Comparison of ENCODE assay signal across 8 cellular contexts in genomic region chr2:202238234-202239197, GRCh38. TPM values are rescaled to one million over a fixed set of nuclear protein-coding genes. Genes with fewer than 3 reads are reported as not detected.
A peak's percentile ranks its signal among the peaks of the same experiment; 100 is the strongest.
DNase-seq lines count a peak whose midpoint lies in the region; ATAC-seq and TF ChIP-seq lines count a peak whose summit lies in the region.

Gene SUMO1 (minus strand): TSS chr2:202238597. CDS start chr2:202238451, 146 bp downstream.

- H4K91ac ChIP-seq in H9 (ENCODE audit: insufficient read length, low read depth, low read length) = peak within 1 kb of the TSS; percentile 54

- H3K4me3 ChIP-seq in MG63 (peak within 1 kb of the TSS; percentile 80), fibroblast of the aortic adventitia (ENCODE audit: low read depth, low read length) (peak within 1 kb of the TSS; percentile 93)

- H3K14ac ChIP-seq in H9 (ENCODE audit: insufficient read depth, low read length) = peak within 1 kb of the TSS; percentile 97

- H2BK20ac ChIP-seq in H9 (ENCODE audit: low read depth, low read length, poor library complexity, severe bottlenecking) = no peak within 1 kb of the TSS

- no peak within 1 kb of the TSS for H2AK5ac ChIP-seq in H9 (ENCODE audit: insufficient read length, low read length)

- no peaks in the 10 kb centered on the region for H3K27me3 ChIP-seq in H9 (ENCODE audit: insufficient read depth, low read length)
- no peaks in the 10 kb centered on the region for H3K27me3 ChIP-seq in MG63

- H3K27ac Mint-ChIP-seq in H9 = peak within 1 kb of the TSS; percentile 98 to 99 (median 99)
- peak within 1 kb of the TSS; percentile 75 to 98 for H3K27ac Mint-ChIP-seq in natural killer cell treated with Interleukin-12 subunit alpha and Interleukin-12 subunit beta and Interleukin-15 and Interleukin-18, amount 100 ng/mL, for 72 hours

- peaks cover 3 to 9% (median 7%) of the 10 kb centered on the region in 3 experiments; a peak in 5 of 7 replicates for H3K36me3 Mint-ChIP-seq in H9 (ENCODE audit: insufficient read depth in 1 of 3, low read depth in 3 of 3)
- no peaks in the 10 kb centered on the region for H3K36me3 Mint-ChIP-seq in natural killer cell treated with Interleukin-12 subunit alpha and Interleukin-12 subunit beta and Interleukin-15 and Interleukin-18, amount 100 ng/mL, for 72 hours

- peak within 1 kb of the TSS; percentile 33 for H4K5ac ChIP-seq in H9 (ENCODE audit: insufficient read length, low read depth, low read length)

- TF ChIP-seq CTCF in H9 (conservative IDR thresholded peaks at IDR 0.05) = no peak
- no peak for TF ChIP-seq CTCF in fibroblast of the aortic adventitia (IDR thresholded peaks at IDR 0.05; ENCODE audit: insufficient read depth, low read length)

- H3K9ac ChIP-seq in H9 (ENCODE audit: extremely low read depth, insufficient read length, low read length) = peak within 1 kb of the TSS; percentile 99

- WGBS in H9 (ENCODE audit: extremely low coverage, insufficient read length, low lambda C conversion rate) = no CpG with 5 or more reads among the region's 54 CpGs

- peaks cover 6% of the 10 kb centered on the region; the same call in 1 of the 2 replicates for H3K36me3 ChIP-seq in MG63

- no peaks in the 10 kb centered on the region for H3K79me1 ChIP-seq in H9 (ENCODE audit: insufficient read depth, low read depth, low read length, poor library complexity, severe bottlenecking)

- H3K23me2 ChIP-seq in H9 (ENCODE audit: insufficient read length, low read depth, low read length, poor library complexity, severe bottlenecking) = peaks cover 5% of the 10 kb centered on the region

- H3K56ac ChIP-seq in H9 (ENCODE audit: insufficient read length, low read depth, low read length) = peak within 1 kb of the TSS; percentile 36

- no peak within 1 kb of the TSS for H2BK15ac ChIP-seq in H9 (ENCODE audit: low read depth, low read length)

- DNase-seq in ELR (ENCODE audit: low read depth) = peak; percentile 91
- DNase-seq in H9 = peak; percentile 96
- DNase-seq in MG63 = peak; percentile 92
- peak; percentile 79 for DNase-seq in SHP77 treated with DMSO at 0.1 percent for 48 hours (lab: John Stamatoyannopoulos, UW)
- peak; percentile 97 for DNase-seq in activated effector memory CD4-positive, alpha-beta T cell treated with anti-CD3 and anti-CD28 coated beads, Interleukin-2, amount 50 U/mL, for 16 hours
- DNase-seq in fibroblast of the aortic adventitia (ENCODE audit: low read depth) = peak; percentile 83
- peak; percentile 92 for DNase-seq in natural killer cell treated with Interleukin-12 subunit alpha and Interleukin-12 subunit beta and Interleukin-15 and Interleukin-18, amount 100 ng/mL, for 72 hours (ENCODE audit: low spot score)
- peak; percentile 92 for DNase-seq in stimulated activated naive CD8-positive, alpha-beta T cell treated with anti-CD3 and anti-CD28 coated beads, Interleukin-15, Interleukin-2, amounts not matched to agents 100 U/mL and 50 U/mL, for 24 hours

- peak within 1 kb of the TSS; percentile 51; the same call in 1 of the 2 replicates for H3K4ac ChIP-seq in H9 (ENCODE audit: low read depth, low read length)

- peaks cover 0 to 1% of the 10 kb centered on the region in 2 experiments; a peak in 1 of 5 replicates for H3K9me3 Mint-ChIP-seq in H9
- H3K9me3 Mint-ChIP-seq in natural killer cell treated with Interleukin-12 subunit alpha and Interleukin-12 subunit beta and Interleukin-15 and Interleukin-18, amount 100 ng/mL, for 72 hours = no peaks in the 10 kb centered on the region

- H3K27ac ChIP-seq in H9 (ENCODE audit: insufficient read length, low read depth, low read length) = peak within 1 kb of the TSS; percentile 88

- peak within 1 kb of the TSS; percentile 87 for H2BK120ac ChIP-seq in H9 (ENCODE audit: low read depth, low read length, poor library complexity, severe bottlenecking)

- H3K27me3 Mint-ChIP-seq in H9 (ENCODE audit: low read depth) = no peaks in the 10 kb centered on the region
- H3K27me3 Mint-ChIP-seq in natural killer cell treated with Interleukin-12 subunit alpha and Interleukin-12 subunit beta and Interleukin-15 and Interleukin-18, amount 100 ng/mL, for 72 hours = no peaks in the 10 kb centered on the region

- H4K8ac ChIP-seq in H9 (replicated peaks; ENCODE audit: insufficient read length, low read depth, low read length) = no peak within 1 kb of the TSS

- peak within 1 kb of the TSS; percentile 96 to 98 for H3K4me3 Mint-ChIP-seq in H9
- peak within 1 kb of the TSS; percentile 84 for H3K4me3 Mint-ChIP-seq in natural killer cell treated with Interleukin-12 subunit alpha and Interleukin-12 subunit beta and Interleukin-15 and Interleukin-18, amount 100 ng/mL, for 72 hours

- H4K20me1 ChIP-seq in H9 (ENCODE audit: control insufficient read depth, insufficient read depth, insufficient read length) = no peaks in the 10 kb centered on the region

- H2BK5ac ChIP-seq in H9 (ENCODE audit: insufficient read length, low read length) = peak within 1 kb of the TSS; percentile 69

- peak within 1 kb of the TSS; percentile 78 for H3K4me2 ChIP-seq in H9 (ENCODE audit: insufficient read depth, insufficient read length, low read length)

- H3K4me1 Mint-ChIP-seq in H9 = peaks cover 14 to 22% of the 10 kb centered on the region in 2 experiments
- H3K4me1 Mint-ChIP-seq in natural killer cell treated with Interleukin-12 subunit alpha and Interleukin-12 subunit beta and Interleukin-15 and Interleukin-18, amount 100 ng/mL, for 72 hours (ENCODE audit: low read depth in 2 of 2) = peaks cover 18% of the 10 kb centered on the region in 2 donors

- H3K4me1 ChIP-seq in H9 (ENCODE audit: insufficient read depth, low read length) = no peaks in the 10 kb centered on the region; the same call in 1 of the 2 replicates

- H3K23ac ChIP-seq in H9 (ENCODE audit: insufficient read length, low read depth, low read length) = no peak within 1 kb of the TSS

- no peak within 1 kb of the TSS for H3T11ph ChIP-seq in H9 (ENCODE audit: low read length)

- H3K18ac ChIP-seq in H9 (ENCODE audit: insufficient read length, low read depth, low read length) = peak within 1 kb of the TSS; percentile 98

- H3K9me3 ChIP-seq in H9 (ENCODE audit: control insufficient read depth, low read depth, low read length) (no peaks in the 10 kb centered on the region), MG63 (no peaks in the 10 kb centered on the region)

- ATAC-seq in natural killer cell treated with Interleukin-12 subunit alpha and Interleukin-12 subunit beta and Interleukin-15 and Interleukin-18, amount 100 ng/mL, for 72 hours = peak; percentile 97 to 98
- peak; percentile 97 for ATAC-seq in stimulated activated naive CD8-positive, alpha-beta T cell treated with anti-CD3 and anti-CD28 coated beads, Interleukin-15, Interleukin-2, amounts not matched to agents 100 U/mL and 50 U/mL, for 24 hours

- H3K79me2 ChIP-seq in H9 (ENCODE audit: insufficient read depth, low read length) = peaks cover 32% of the 10 kb centered on the region; the same call in 1 of the 2 replicates

- no peak within 1 kb of the TSS for H2AFZ ChIP-seq in H9 (ENCODE audit: low read length)

- H2BK12ac ChIP-seq in H9 (ENCODE audit: insufficient read length, low read depth, low read length) = no peak within 1 kb of the TSS

RNA-seq across cellular contexts. Expression of gene SUMO1, which starts in this region (rescaled TPM):
- total RNA-seq in H9 (2021) (202 and 206 TPM in 2 replicates), fibroblast of the aortic adventitia (ENCODE audit: low replicate concordance) (68.5 and 158 TPM in 2 replicates)
- total RNA-seq in MG63 (2014; rRNA removed; shearing (Covaris generic); ENCODE audit: low replicate concordance) = 210 and 404 TPM in 2 replicates
- 10 to 100 TPM; 92.0 to 94.1 TPM for total RNA-seq in natural killer cell treated with Interleukin-12 subunit alpha and Interleukin-12 subunit beta and Interleukin-15 and Interleukin-18, amount 100 ng/mL, for 72 hours

Comparison
In these comparisons a context has a peak if more than half of its experiments do, and no peak if none do; other contexts are left out.
1. Peak in every context shown above with its lines: DNase-seq, ATAC-seq, H3K4me3 ChIP-seq and H3K27ac ChIP-seq.